In the genomic region with DNA sequence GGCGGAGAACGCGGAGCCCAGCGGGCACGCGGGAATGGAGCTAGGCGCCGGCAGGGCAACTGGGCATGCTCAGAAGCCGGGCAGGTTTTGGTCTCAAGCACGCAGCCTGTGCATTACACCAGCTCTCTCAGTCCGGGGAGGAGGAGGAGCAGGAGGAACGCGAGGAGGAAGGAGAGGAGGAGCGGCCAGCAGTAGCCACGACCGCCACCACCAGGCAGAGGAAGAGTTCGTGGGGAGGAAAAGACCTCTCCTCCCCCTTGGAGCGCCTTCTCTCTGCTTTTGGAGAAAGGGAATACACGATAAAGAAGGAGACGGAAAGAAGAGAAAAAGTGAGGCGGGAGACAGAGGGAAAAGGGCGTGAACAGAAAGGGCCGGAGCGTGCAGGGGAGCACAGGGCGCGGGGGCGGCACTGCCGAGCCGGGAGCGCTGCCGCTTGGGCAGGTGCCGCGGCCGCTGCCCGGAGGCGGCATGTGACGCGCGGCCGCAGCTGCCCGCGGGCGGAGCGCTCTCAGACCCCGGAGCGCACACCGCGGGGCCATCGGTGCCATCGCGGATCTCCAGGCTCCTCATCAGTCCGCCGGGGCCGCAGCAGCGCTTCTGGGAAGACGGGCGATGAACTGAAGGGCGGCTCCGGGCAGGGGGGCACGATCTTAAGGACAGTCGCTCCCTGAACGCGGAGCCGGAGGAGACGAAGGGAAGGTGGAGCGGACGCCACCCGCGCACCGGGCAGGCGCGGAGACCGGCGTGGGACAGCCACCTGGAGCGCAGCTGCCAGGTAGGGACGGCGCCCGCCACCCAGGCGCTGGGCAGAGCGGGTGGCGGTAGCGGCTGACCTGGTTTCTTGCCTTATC, we compare ENCODE assay signal across 8 cellular contexts. TPM values are rescaled to one million over a fixed set of nuclear protein-coding genes. Genes with fewer than 3 reads are reported as not detected.
A peak's percentile ranks its signal among the peaks of the same experiment; 100 is the strongest.
DNase-seq lines count a peak whose midpoint lies in the region; ATAC-seq and TF ChIP-seq lines count a peak whose summit lies in the region.

A gene (plus strand): TSS at position 116 of the 851 bp plus-strand sequence. CDS start 520,884 bp downstream, outside the sequence.

- intact Hi-C loops in psoas muscle (cut with DNase I) = no loop called here

- no peaks in the 10 kb centered on the region for H3K9me2 ChIP-seq in hepatocyte (replicated peaks; ENCODE audit: insufficient read depth)

- H3K36me3 ChIP-seq in hepatocyte (replicated peaks; ENCODE audit: insufficient read depth, low read depth) (no peaks in the 10 kb centered on the region), psoas muscle (ENCODE audit: insufficient read depth in 1 of 2, low read depth in 1 of 2) (no peaks in the 10 kb centered on the region)

- ATAC-seq in psoas muscle (no peak), HG03135 (IDR thresholded peaks at IDR 0.05; ENCODE audit: unreplicated experiment) (no peak), GM21576 (IDR thresholded peaks at IDR 0.05; ENCODE audit: unreplicated experiment) (no peak), GM21825 (IDR thresholded peaks at IDR 0.05; ENCODE audit: unreplicated experiment) (no peak)

- H3K27me3 ChIP-seq in hepatocyte (peaks cover 74% of the 10 kb centered on the region), psoas muscle (ENCODE audit: insufficient read depth in 3 of 3, low read length in 2 of 3) (peaks cover 0 to 33% (median 12%) of the 10 kb centered on the region in 3 donors)

- no peaks in the 10 kb centered on the region for H4K20me1 ChIP-seq in hepatocyte (ENCODE audit: insufficient read depth, poor library complexity, severe bottlenecking)

- H3K4me1 ChIP-seq in hepatocyte (ENCODE audit: insufficient read depth) (peaks cover 5% of the 10 kb centered on the region), psoas muscle (no peaks in the 10 kb centered on the region)

- TF ChIP-seq CTCF in LNCAP (IDR thresholded peaks at IDR 0.05) (peak; percentile 33; the same call in 1 of the 2 replicates), hepatocyte (IDR thresholded peaks at IDR 0.05; ENCODE audit: poor library complexity) (no peak), psoas muscle (IDR thresholded peaks at IDR 0.05) (no peak)

- H3K4me3 ChIP-seq in hepatocyte (peak within 1 kb of the TSS; percentile 63), psoas muscle (peak within 1 kb of the TSS; percentile 34)

- 1% methylated on average over 80 of the region's 82 CpGs for WGBS in hepatocyte (ENCODE audit: low lambda C conversion rate, missing lambda C conversion rate)
- WGBS in psoas muscle, 3 donors = 1% methylated on average over 74 to 81 of the region's 82 CpGs

- H3K27ac ChIP-seq in hepatocyte (no peak within 1 kb of the TSS), psoas muscle (no peak within 1 kb of the TSS)

- peak within 1 kb of the TSS; percentile 99 for H3K4me2 ChIP-seq in hepatocyte

- no peaks in the 10 kb centered on the region for H3K9me3 ChIP-seq in hepatocyte (ENCODE audit: low read depth)
- no peaks in the 10 kb centered on the region for H3K9me3 ChIP-seq in psoas muscle

- peaks cover 6% of the 10 kb centered on the region for H3K79me2 ChIP-seq in hepatocyte

- DNase-seq in COLO668 (lab: John Stamatoyannopoulos, UW; ENCODE audit: unreplicated experiment) (peak; percentile 80), hepatocyte (ENCODE audit: low spot score) (peak; percentile 75), psoas muscle (peak; percentile 11 to 41)
- peak; percentile 15 for DNase-seq in activated naive CD4-positive, alpha-beta T cell treated with anti-CD3 and anti-CD28 coated beads, Interleukin-2, amount 50 U/mL, for 16 hours

- H2AFZ ChIP-seq in hepatocyte = peak within 1 kb of the TSS; percentile 87

RNA-seq across cellular contexts. Expression of the gene that starts here (rescaled TPM):
- 5.5 and 6.6 TPM in 2 replicates for total RNA-seq in hepatocyte
- polyA plus RNA-seq in hepatocyte = 2.5 and 5.7 TPM in 2 replicates
- under 1 TPM in 3 of 4 donors, not detected in 1; 0.02 to 0.32 (median 0.13) TPM for total RNA-seq in psoas muscle
- polyA plus RNA-seq in psoas muscle = under 1 TPM; 0.03 to 0.07 (median 0.06) TPM

Comparison
In these comparisons a context has a peak if more than half of its experiments do, and no peak if none do; other contexts are left out.
1. Peak in DNase-seq and H3K4me3 ChIP-seq in psoas muscle; RNA of the gene not detected or under 1 TPM.
2. DNase-seq: peak in every context shown above with its lines; median percentile 80 in COLO668; 75 in hepatocyte; 26 in psoas muscle; 15 in activated naive CD4-positive, alpha-beta T cell treated with anti-CD3 and anti-CD28 coated beads, Interleukin-2, amount 50 U/mL, for 16 hours.